In the genomic region with DNA sequence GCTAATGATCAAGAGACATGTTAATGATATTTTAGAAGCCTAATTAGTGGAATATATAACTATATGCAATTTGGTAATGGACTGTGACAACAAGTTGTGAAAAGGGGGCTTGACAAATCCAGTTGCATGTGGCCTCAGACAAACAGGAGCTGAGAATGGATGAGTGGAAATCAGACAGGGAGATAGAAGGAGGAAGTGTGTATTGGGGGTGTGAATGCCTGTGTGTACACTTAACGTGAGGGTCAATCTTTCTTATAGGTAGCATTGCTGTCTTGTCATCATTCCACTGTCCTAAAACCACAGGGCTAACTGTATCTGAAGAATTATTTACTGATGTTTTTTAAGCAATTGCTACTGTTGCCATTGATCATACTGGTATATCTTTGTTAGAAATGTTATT, we compare ENCODE assay signal across 18 cellular contexts.
"Had no signal": no experiment of that assay in that cellular context is flagged by ENCODE, and none has a peak within 500 bp of the region (broad histone marks: within the 10 kb centered on the region; RNA-seq: fewer than 3 reads in every experiment).

No MANE protein-coding gene starts in this region.

- DNase-seq: activated B cell treated with CpG ODN at 0.5 μM for 24 hours; activated CD4-positive, alpha-beta T cell treated with anti-CD3 and anti-CD28 coated beads for 48 hours; activated CD8-positive, alpha-beta T cell treated with anti-CD3 and anti-CD28 coated beads for 36 hours; activated naive CD4-positive, alpha-beta T cell; activated naive CD8-positive, alpha-beta T cell treated with anti-CD3 and anti-CD28 coated beads for 36 hours; activated T-cell treated with anti-CD3 and anti-CD28 coated beads, Interleukin-2, amount 50 U/mL, for 1 hour; amniotic stem cell; dorsolateral prefrontal cortex; foreskin keratinocyte; hypothalamus; islet precursor cell; occipital lobe; posterior cingulate gyrus; stimulated activated CD4-positive, alpha-beta T cell treated with anti-CD3 and anti-CD28 coated beads, Interleukin-12 subunit alpha, Interleukin-12 subunit beta, amount 100 ng/mL, for 4 hours; stimulated activated CD4-positive, alpha-beta T cell treated with anti-CD3 and anti-CD28 coated beads, Interleukin-1b, Interleukin-23, amount 100 ng/mL, for 48 hours; stimulated activated naive CD8-positive, alpha-beta T cell treated with anti-CD3 and anti-CD28 coated beads, Interleukin-15, Interleukin-2, amounts not matched to agents 100 U/mL and 50 U/mL, for 24 hours had no signal

- H3K27ac ChIP-seq: dorsolateral prefrontal cortex, epithelial cell of prostate, foreskin keratinocyte had no signal

- H3K27me3 ChIP-seq: dorsolateral prefrontal cortex, foreskin keratinocyte had no signal

- ATAC-seq: activated CD8-positive, alpha-beta T cell treated with anti-CD3 and anti-CD28 coated beads for 36 hours; activated T-helper 17 cell treated with anti-CD3 and anti-CD28 coated beads, Interleukin-2, amount 50 U/mL, for 72 hours; stimulated activated naive CD8-positive, alpha-beta T cell treated with anti-CD3 and anti-CD28 coated beads, Interleukin-15, Interleukin-2, amounts not matched to agents 100 U/mL and 50 U/mL, for 24 hours had no signal

- H3K4me3 ChIP-seq: dorsolateral prefrontal cortex had no signal
